In the genomic region with DNA sequence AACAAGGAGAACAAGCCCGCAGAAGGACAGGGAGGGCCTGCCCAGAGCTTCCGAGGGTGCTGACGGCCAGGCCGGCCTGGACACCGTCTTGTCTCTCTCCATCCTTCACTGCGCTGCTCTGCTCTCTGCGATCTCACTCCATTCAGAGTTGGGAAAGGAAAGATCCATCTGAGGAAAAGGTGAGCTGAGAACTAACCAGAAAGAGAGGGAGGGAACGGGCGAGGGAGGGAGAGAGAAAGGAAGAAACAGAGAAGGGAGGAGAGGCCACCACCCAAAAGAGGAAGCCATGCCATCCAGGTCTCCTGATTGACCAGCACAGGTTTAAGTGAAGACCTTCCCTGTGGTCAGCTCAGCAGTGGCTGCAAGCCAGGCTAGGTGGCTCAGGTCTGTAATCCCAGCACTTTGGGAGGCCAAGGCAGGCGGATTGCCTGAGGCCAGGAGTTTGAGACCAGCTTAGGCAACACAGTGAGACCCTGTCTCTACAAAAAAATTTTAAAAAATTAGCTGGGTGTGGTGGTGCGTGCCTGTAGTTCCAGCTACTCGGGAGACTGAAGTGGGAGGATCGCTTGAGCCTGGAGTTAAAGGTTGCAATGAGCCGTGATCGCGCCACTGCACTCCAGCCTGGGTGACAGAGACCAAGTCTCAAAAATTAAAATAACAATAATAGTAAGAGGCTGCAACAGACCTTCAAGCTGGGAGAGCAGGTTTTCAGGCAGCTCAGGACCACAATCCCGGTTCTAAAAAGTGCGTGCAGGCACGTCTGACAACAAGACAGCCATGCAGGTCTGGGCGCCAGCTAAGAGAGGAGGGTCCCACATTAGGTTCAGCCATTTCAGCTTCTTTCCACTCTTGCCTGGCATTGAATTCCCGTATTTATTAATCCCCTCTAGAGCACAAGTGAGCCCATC, we compare ENCODE assay signal across 27 cellular contexts. TPM values are rescaled to one million over a fixed set of nuclear protein-coding genes. Genes with fewer than 3 reads are reported as not detected.
DNase-seq lines count a peak whose midpoint lies in the region; ATAC-seq and TF ChIP-seq lines count a peak whose summit lies in the region.
"Had no signal": no experiment of that assay in that cellular context is flagged by ENCODE, and none has a peak within 500 bp of the region (broad histone marks: within the 10 kb centered on the region; RNA-seq: fewer than 3 reads in every experiment).

No MANE protein-coding gene starts in this region.

- no peak overlapping the region for H3K4me3 Mint-ChIP-seq in progenitor cell of endocrine pancreas (ENCODE audit: low read depth)
- H3K4me3 Mint-ChIP-seq: B cell; CD8-positive, alpha-beta T cell; HFFc6 had no signal

- no peak overlapping the region for H3K27ac ChIP-seq in left ventricle myocardium inferior (replicated peaks)
- H3K27ac ChIP-seq in RWPE2 (ENCODE audit: poor library complexity, severe bottlenecking): no peak overlapping the region
- peak overlapping the region in 19 of 59 donors; percentile 0 to 59 (median 47) for H3K27ac ChIP-seq in dorsolateral prefrontal cortex
- no peak overlapping the region for H3K27ac ChIP-seq in caudate nucleus (ENCODE audit: low read depth, low read length)
- H3K27ac ChIP-seq: 22Rv1, C4-2B, HL-60, PC-9, SJSA1 had no signal

- H3K27me3 ChIP-seq in left ventricle myocardium inferior (ENCODE audit: low read depth): peaks cover 48% of the 10 kb centered on the region
- H3K27me3 ChIP-seq in RWPE2 (ENCODE audit: insufficient read depth, poor library complexity, severe bottlenecking): peaks cover 6% of the 10 kb centered on the region
- peaks cover 0 to 15% (median 0%) of the 10 kb centered on the region in 45 donors for H3K27me3 ChIP-seq in dorsolateral prefrontal cortex

- H3K4me1 ChIP-seq in left ventricle myocardium inferior (no peaks in the 10 kb centered on the region), RWPE2 (ENCODE audit: insufficient read depth, poor library complexity, severe bottlenecking) (no peaks in the 10 kb centered on the region)
- H3K4me1 ChIP-seq: Caco-2, HAP-1, SJSA1 had no signal

- no peak overlapping the region for H3K4me3 ChIP-seq in left ventricle myocardium inferior
- H3K4me3 ChIP-seq in RWPE2 (ENCODE audit: severe bottlenecking): no peak overlapping the region
- no peak overlapping the region for H3K4me3 ChIP-seq in dorsolateral prefrontal cortex
- H3K4me3 ChIP-seq: HAP-1, PC-9, SJSA1 had no signal

- no peaks in the 10 kb centered on the region for H3K9me3 Mint-ChIP-seq in progenitor cell of endocrine pancreas (ENCODE audit: low read depth)
- H3K9me3 Mint-ChIP-seq: CD8-positive, alpha-beta T cell; HFFc6 had no signal

- H3K36me3 ChIP-seq in left ventricle myocardium inferior (no peaks in the 10 kb centered on the region), RWPE2 (ENCODE audit: low read depth) (no peaks in the 10 kb centered on the region)
- H3K36me3 ChIP-seq: HAP-1, SJSA1 had no signal

- H3K27ac Mint-ChIP-seq in progenitor cell of endocrine pancreas: peak overlapping the region; percentile 73
- H3K27ac Mint-ChIP-seq: B cell; CD8-positive, alpha-beta T cell; HFFc6 had no signal

- peak; percentile 38 for DNase-seq in cardiac septum (ENCODE audit: low spot score)
- no peak for DNase-seq in left ventricle myocardium inferior
- DNase-seq in RWPE2 (ENCODE audit: low spot score): peak; percentile 55
- DNase-seq in mesenteric fat pad (ENCODE audit: low spot score): peak; percentile 53
- no peak for DNase-seq in progenitor cell of endocrine pancreas (ENCODE audit: low spot score, unreplicated experiment)
- DNase-seq in dorsolateral prefrontal cortex: no peak
- DNase-seq in caudate nucleus (lab: John Stamatoyannopoulos, UW): no peak
- DNase-seq: DMS79, EL, GF-D8, HFFc6, NCI-H1105 treated with DMSO at 0.1 percent for 48 hours, NCI-H146, NCI-H446, NCI-H524 treated with DMSO at 0.1 percent for 48 hours, NCI-H774, PC-9, Right ventricle myocardium superior had no signal

- no peaks in the 10 kb centered on the region for H3K36me3 Mint-ChIP-seq in progenitor cell of endocrine pancreas (ENCODE audit: insufficient read depth)
- H3K36me3 Mint-ChIP-seq: CD8-positive, alpha-beta T cell had no signal

- peaks cover 2% of the 10 kb centered on the region for H3K4me1 Mint-ChIP-seq in progenitor cell of endocrine pancreas (ENCODE audit: low read depth)
- H3K4me1 Mint-ChIP-seq: B cell had no signal

- no peak for ATAC-seq in RWPE2 (ENCODE audit: low read depth)
- no peak for ATAC-seq in HG02973 (IDR thresholded peaks at IDR 0.05; ENCODE audit: unreplicated experiment)
- ATAC-seq: CD8-positive, alpha-beta T cell had no signal

- no peaks in the 10 kb centered on the region for H3K27me3 Mint-ChIP-seq in progenitor cell of endocrine pancreas

- H3K9me3 ChIP-seq in left ventricle myocardium inferior (replicated peaks) (no peaks in the 10 kb centered on the region), RWPE2 (ENCODE audit: severe bottlenecking) (no peaks in the 10 kb centered on the region)
- H3K9me3 ChIP-seq: Caco-2, HAP-1, SJSA1 had no signal

- intact Hi-C loops in cardiac septum (cut with DNase I): no loop called here
- intact Hi-C loops in left ventricle myocardium inferior (cut with micrococcal nuclease): no loop called here
- intact Hi-C loops in dorsolateral prefrontal cortex (cut with DNase I): no loop called here

- no peak for TF ChIP-seq CTCF in left ventricle myocardium inferior (IDR thresholded peaks at IDR 0.05; ENCODE audit: borderline replicate concordance)
- TF ChIP-seq CTCF in RWPE2 (IDR thresholded peaks at IDR 0.05; ENCODE audit: poor library complexity, severe bottlenecking): no peak
- TF ChIP-seq CTCF in progenitor cell of endocrine pancreas (IDR thresholded peaks at IDR 0.05; ENCODE audit: unreplicated experiment): no peak
- TF ChIP-seq CTCF in dorsolateral prefrontal cortex (IDR thresholded peaks at IDR 0.05 in 54 of 56, conservative IDR thresholded peaks at IDR 0.05 in 2 of 56; ENCODE audit: low read depth in 1 of 56, partially characterized antibody in 56 of 56): no peak

RNA-seq across cellular contexts. Expression of gene DLGAP4, which starts 34.2 kb away (rescaled TPM):
- 95.2 TPM for total RNA-seq in cardiac septum
- 51.7 TPM for total RNA-seq in left ventricle myocardium inferior
- 83.1 TPM for total RNA-seq in mesenteric fat pad
- 101 and 109 TPM in 2 replicates for total RNA-seq in progenitor cell of endocrine pancreas
- total RNA-seq in dorsolateral prefrontal cortex: 100 to 1,000 TPM in 90 of 120 experiments, 10 to 100 TPM in 30; 47.2 to 148 (median 113) TPM

RNA-seq across cellular contexts. Expression of gene AAR2, which starts 35.6 kb away (rescaled TPM):
- total RNA-seq in cardiac septum (14.7 TPM), left ventricle myocardium inferior (13.3 TPM), mesenteric fat pad (27.1 TPM), progenitor cell of endocrine pancreas (24.8 and 27.7 TPM in 2 replicates), dorsolateral prefrontal cortex (10 to 100 TPM in 119 of 120 experiments, 1 to 10 TPM in 1; 9.9 to 18.5 (median 14.4) TPM)

Comparison
In these comparisons a context has a peak if more than half of its experiments do, and no peak if none do; other contexts are left out.
1. DNase-seq: peak in cardiac septum (single experiment), RWPE2 (single experiment) and mesenteric fat pad (single experiment); none in left ventricle myocardium inferior (single experiment), progenitor cell of endocrine pancreas (single experiment), dorsolateral prefrontal cortex (0 of 10) and caudate nucleus (0 of 61).